9 cellular contexts compared by ENCODE assay signal in genomic region chrX:154408659-154409221, GRCh38. TPM values are rescaled to one million over a fixed set of nuclear protein-coding genes. Genes with fewer than 3 reads are reported as not detected.
DNase-seq lines count a peak whose midpoint lies in the region; ATAC-seq and TF ChIP-seq lines count a peak whose summit lies in the region.
"Had no signal": no experiment of that assay in that cellular context is flagged by ENCODE, and none has a peak within 500 bp of the region (broad histone marks: within the 10 kb centered on the region; RNA-seq: fewer than 3 reads in every experiment).

No MANE protein-coding gene starts in this region.

- no peaks in the 10 kb centered on the region for H4K20me1 ChIP-seq in MM.1S (ENCODE audit: insufficient read depth, low read length)

- no peak overlapping the region; the same call in 1 of the 2 replicates for H2AFZ ChIP-seq in MM.1S (ENCODE audit: low read length)

- peak overlapping the region; percentile 86 for H3K4me2 ChIP-seq in MM.1S (ENCODE audit: low read depth, low read length)

- TF ChIP-seq CTCF in MM.1S (IDR thresholded peaks at IDR 0.05; ENCODE audit: low read length), result no peak
- no peak for TF ChIP-seq CTCF in epithelial cell of proximal tubule (conservative IDR thresholded peaks at IDR 0.05; ENCODE audit: low read depth, low read length)
- TF ChIP-seq CTCF in retinal pigment epithelial cell (conservative IDR thresholded peaks at IDR 0.05; ENCODE audit: low read depth, low read length), result no peak

- no peaks in the 10 kb centered on the region for H3K9me3 ChIP-seq in MM.1S (replicated peaks; ENCODE audit: insufficient read depth, low read length)

- peaks cover 6% of the 10 kb centered on the region; the same call in 1 of the 2 replicates for H3K4me1 ChIP-seq in MM.1S (ENCODE audit: low read length)

- H3K27ac ChIP-seq in MM.1S (ENCODE audit: low read length), result peak overlapping the region; percentile 26; the same call in 1 of the 2 replicates
- H3K27ac ChIP-seq: SK-N-MC had no signal

- H3K9ac ChIP-seq in MM.1S (ENCODE audit: low read length), result peak overlapping the region; percentile 38

- H3K4me3 ChIP-seq in MM.1S (ENCODE audit: low read length) (peak overlapping the region; percentile 54), epithelial cell of proximal tubule (ENCODE audit: low read depth, low read length) (peak overlapping the region; percentile 45), retinal pigment epithelial cell (ENCODE audit: low read length) (peak overlapping the region; percentile 30)
- H3K4me3 ChIP-seq: SK-N-MC had no signal

- no peaks in the 10 kb centered on the region for H3K36me3 ChIP-seq in MM.1S (replicated peaks; ENCODE audit: insufficient read depth, low read length)

- no peaks in the 10 kb centered on the region for H3K27me3 ChIP-seq in MM.1S (replicated peaks; ENCODE audit: insufficient read depth, low read length)

- peaks cover 12% of the 10 kb centered on the region; the same call in 1 of the 2 replicates for H3K79me2 ChIP-seq in MM.1S (ENCODE audit: low read length)

- DNase-seq in MM.1S (peak; percentile 6), epithelial cell of proximal tubule (ENCODE audit: low read depth) (no peak), retinal pigment epithelial cell (ENCODE audit: low read depth) (no peak), DMS53 (lab: John Stamatoyannopoulos, UW) (no peak), occipital lobe (lab: John Stamatoyannopoulos, UW) (no peak)
- no peak for DNase-seq in stimulated activated CD4-positive, alpha-beta T cell treated with anti-CD3 and anti-CD28 coated beads, Interleukin-4, amount 100 ng/mL, for 1 hour

- ATAC-seq in GM18511 (IDR thresholded peaks at IDR 0.05; ENCODE audit: unreplicated experiment) (peak; percentile 3), GM18517 (IDR thresholded peaks at IDR 0.05; ENCODE audit: unreplicated experiment) (no peak)

- no peaks in the 10 kb centered on the region for H3K9me2 ChIP-seq in MM.1S (replicated peaks; ENCODE audit: insufficient read depth, low read length)

- H3F3A ChIP-seq in MM.1S (ENCODE audit: insufficient read depth, low read length), result peaks cover 10% of the 10 kb centered on the region; the same call in 1 of the 2 replicates

RNA-seq across cellular contexts. Expression of gene DNASE1L1, which starts 0.3 kb away (rescaled TPM):
- total RNA-seq in epithelial cell of proximal tubule (20.7 and 27.7 TPM in 2 replicates), occipital lobe (4.4 TPM)

RNA-seq across cellular contexts. Expression of gene TAFAZZIN, which starts 2.6 kb away (rescaled TPM):
- total RNA-seq in epithelial cell of proximal tubule (33.6 and 55.8 TPM in 2 replicates), occipital lobe (10.9 TPM)

RNA-seq across cellular contexts. Expression of gene RPL10, which starts 10.6 kb away (rescaled TPM):
- total RNA-seq in epithelial cell of proximal tubule (5,736 and 6,055 TPM in 2 replicates), occipital lobe (2,213 TPM)

RNA-seq across cellular contexts. Expression of gene ATP6AP1, which starts 19.7 kb away (rescaled TPM):
- total RNA-seq in epithelial cell of proximal tubule, result 28.5 and 55.1 TPM in 2 replicates
- 42.7 TPM for total RNA-seq in occipital lobe

RNA-seq across cellular contexts. Expression of gene GDI1, which starts 28.2 kb away (rescaled TPM):
- total RNA-seq in epithelial cell of proximal tubule (116 and 144 TPM in 2 replicates), occipital lobe (192 TPM)
